34 cellular contexts compared by ENCODE assay signal in the genomic region with DNA sequence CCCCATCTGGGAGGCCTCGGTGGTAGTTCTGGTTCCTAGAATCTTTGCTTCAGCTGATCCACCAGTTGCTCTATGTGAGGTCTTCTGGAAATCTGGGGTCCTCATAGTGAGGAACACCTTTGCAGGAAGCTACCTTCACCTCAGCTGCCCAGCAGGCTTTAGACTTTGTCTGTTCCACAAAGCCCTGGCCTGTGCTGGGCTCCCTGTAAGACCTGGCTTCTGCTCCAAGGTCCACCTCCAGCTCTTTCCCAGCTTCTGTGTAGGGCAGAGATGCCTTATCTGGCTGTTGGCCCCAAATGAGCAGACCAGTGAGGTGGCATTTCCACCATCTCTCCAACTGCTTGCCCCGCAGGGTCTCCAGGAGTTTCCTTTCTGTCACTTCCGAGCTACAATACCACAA.
"Had no signal": no experiment of that assay in that cellular context is flagged by ENCODE, and none has a peak within 500 bp of the region (broad histone marks: within the 10 kb centered on the region; RNA-seq: fewer than 3 reads in every experiment).

No MANE protein-coding gene starts in this region.

- ATAC-seq: activated naive CD8-positive, alpha-beta T cell treated with anti-CD3 and anti-CD28 coated beads, Interleukin-2, amount 50 U/mL, for 24 hours; activated T-cell treated with anti-CD3 and anti-CD28 coated beads, Interleukin-2, amount 50 U/mL, for 72 hours; gastroesophageal sphincter; heart right ventricle; T-helper 17 cell; WTC11 had no signal

- H3K27ac ChIP-seq: adrenal gland, breast epithelium, cardiac muscle cell, colonic mucosa, epithelial cell of prostate, esophagus squamous epithelium, gastroesophageal sphincter, heart right ventricle, VCaP had no signal

- DNase-seq: activated CD4-positive, alpha-beta memory T cell treated with anti-CD3 and anti-CD28 coated beads, Interleukin-2, amount 10 ng/mL, durations not matched to agents 7 days and 5 days; activated CD4-positive, alpha-beta T cell treated with anti-CD3 and anti-CD28 coated beads for 1 hour; activated CD4-positive, alpha-beta T cell treated with anti-CD3 and anti-CD28 coated beads for 4 hours; activated CD4-positive, alpha-beta T cell treated with anti-CD3 and anti-CD28 coated beads, Interleukin-2, amount 10 ng/mL, durations not matched to agents 7 days and 5 days; activated CD4-positive, alpha-beta T cell treated with anti-CD3 and anti-CD28 coated beads, Interleukin-2, amount 50 U/mL, for 4 hours; activated CD8-positive, alpha-beta memory T cell treated with anti-CD3 and anti-CD28 coated beads, Interleukin-2, amount 50 U/mL, for 48 hours; activated gamma-delta T cell treated with Interleukin-2 at 50 U/mL for 16 hours; activated naive CD4-positive, alpha-beta T cell treated with anti-CD3 and anti-CD28 coated beads for 36 hours; activated naive CD8-positive, alpha-beta T cell treated with anti-CD3 and anti-CD28 coated beads for 36 hours; activated naive CD8-positive, alpha-beta T cell treated with anti-CD3 and anti-CD28 coated beads, Interleukin-2, amount 50 U/mL, for 24 hours; activated T-cell treated with anti-CD3 and anti-CD28 coated beads for 4 hours; activated T-cell treated with anti-CD3 and anti-CD28 coated beads, Interleukin-2, amount 50 U/mL, for 24 hours; activated T-cell treated with anti-CD3 and anti-CD28 coated beads, Interleukin-2, amount 50 U/mL, for 72 hours; adrenal gland; amygdala; aorta; central memory CD4-positive, alpha-beta T cell; cerebellar nuclear complex; colonic mucosa; effector CD8-positive, alpha-beta T cell; esophagus squamous epithelium; foreskin melanocyte; heart right ventricle; T-helper 1 cell; T-helper 17 cell; T1000 had no signal

- H3K9me3 ChIP-seq: adrenal gland, breast epithelium, colonic mucosa, esophagus squamous epithelium, gastroesophageal sphincter, heart right ventricle had no signal

- H3K4me3 ChIP-seq: adrenal gland, breast epithelium, cardiac muscle cell, colonic mucosa, esophagus squamous epithelium, gastroesophageal sphincter, heart right ventricle had no signal

- FAIRE-seq: endometrium, endothelial cell of umbilical vein had no signal

- H3K27me3 ChIP-seq: adrenal gland, breast epithelium, cardiac muscle cell, colonic mucosa, esophagus squamous epithelium, gastroesophageal sphincter, heart right ventricle had no signal

- H3K4me1 ChIP-seq: adrenal gland, breast epithelium, colonic mucosa, gastroesophageal sphincter had no signal

- H3K36me3 ChIP-seq: adrenal gland, breast epithelium, cardiac muscle cell, colonic mucosa, esophagus squamous epithelium, gastroesophageal sphincter, heart right ventricle had no signal
